Comparison of ENCODE assay signal across 16 cellular contexts in the genomic region with DNA sequence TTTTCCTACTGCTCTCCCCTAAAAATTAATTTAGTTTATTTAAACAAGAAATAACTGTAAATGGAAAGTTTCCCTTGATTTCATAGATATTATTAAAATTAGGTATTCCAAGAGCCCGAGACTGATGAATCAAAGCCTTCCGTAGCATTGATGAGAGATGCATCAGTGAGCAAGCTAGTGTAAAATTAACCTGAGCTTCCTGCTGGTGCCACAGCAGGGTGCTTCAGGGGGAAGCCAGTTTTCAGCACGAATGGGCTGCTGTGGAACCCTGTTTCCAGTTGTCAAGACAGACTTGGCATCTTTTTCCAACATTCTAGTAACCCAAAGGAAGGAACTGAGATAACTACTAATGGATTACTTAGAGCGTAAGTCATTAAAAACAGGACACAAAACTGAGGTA.
DNase-seq lines count a peak whose midpoint lies in the region; ATAC-seq and FAIRE-seq lines count a peak whose summit lies in the region.
"Had no signal": no experiment of that assay in that cellular context is flagged by ENCODE, and none has a peak within 500 bp of the region (broad histone marks: within the 10 kb centered on the region; RNA-seq: fewer than 3 reads in every experiment).

No MANE protein-coding gene starts in this region.

- in situ Hi-C loops in ACHN (cut with HindIII; ENCODE audit: low pct_ligation_motif_present, low pct_unique_long_range_greater_than_20kb, low sequenced_read_pairs) = no loop called here

- peak; percentile 60 for DNase-seq in ACHN
- peak; percentile 49 for DNase-seq in RCC 7860 (ENCODE audit: low spot score)
- no peak for DNase-seq in SHP77 (lab: John Stamatoyannopoulos, UW)
- no peak for DNase-seq in NCI-H226
- DNase-seq: 8988T, COR-L47, NCI-H1436 treated with DMSO at 0.1 percent for 48 hours, NCI-H2107, NCI-H510A treated with DMSO at 0.1 percent for 48 hours, Right ventricle myocardium superior, T-helper 17 cell had no signal

- peak; percentile 96 for FAIRE-seq in RCC 7860 (lab: Jason Lieb, UNC)

- ATAC-seq in GM18909 (IDR thresholded peaks at IDR 0.05; ENCODE audit: poor library complexity, unreplicated experiment) (peak; percentile 81), HG03097 (IDR thresholded peaks at IDR 0.05; ENCODE audit: low FRiP score, unreplicated experiment) (peak; percentile 84), HG02798 (IDR thresholded peaks at IDR 0.05; ENCODE audit: poor library complexity, unreplicated experiment) (no peak), GM21717 (IDR thresholded peaks at IDR 0.05; ENCODE audit: unreplicated experiment) (no peak)
- ATAC-seq: Panc1, T-helper 17 cell had no signal

Comparison
In these comparisons a context has a peak if more than half of its experiments do, and no peak if none do; other contexts are left out.
1. DNase-seq: peak in ACHN (single experiment) and RCC 7860 (single experiment); none in SHP77 (0 of 2) and NCI-H226 (single experiment).
2. ATAC-seq: peak in GM18909 (single experiment) and HG03097 (single experiment); none in HG02798 (single experiment) and GM21717 (single experiment).